Comparison of ENCODE assay signal across 1 cellular context in the genomic region with DNA sequence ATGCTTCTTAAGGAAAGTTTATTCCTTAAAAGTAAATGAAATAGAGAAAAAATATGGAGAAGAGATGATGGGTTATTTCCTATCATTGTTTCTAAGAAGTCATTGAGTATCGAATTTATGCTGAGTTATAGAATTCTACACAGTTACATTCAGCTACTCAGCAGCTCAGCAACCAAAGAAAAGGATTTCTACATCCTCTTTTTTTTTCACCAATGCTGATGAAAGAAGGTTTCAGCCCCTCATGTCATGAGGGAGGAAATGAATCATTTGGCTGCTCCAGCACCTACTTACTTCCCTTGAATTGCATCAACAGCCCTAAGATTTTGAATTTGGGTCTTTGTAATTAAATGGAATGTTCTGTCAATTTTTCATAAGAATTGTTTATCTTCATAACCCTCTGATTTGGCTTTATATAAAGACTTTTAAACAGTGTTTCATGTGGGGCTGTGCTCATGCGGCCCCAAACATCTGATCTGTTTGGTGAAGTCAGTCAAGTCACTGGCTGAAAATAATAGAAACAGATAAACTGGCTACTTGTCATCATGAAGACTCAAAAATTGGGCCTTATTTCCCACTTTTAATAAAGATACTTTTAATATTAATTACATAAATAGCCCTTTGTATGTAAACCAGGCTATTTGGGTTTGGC.
A peak's percentile ranks its signal among the peaks of the same experiment; 100 is the strongest.
TF ChIP-seq lines count a peak whose summit lies in the region.

No MANE protein-coding gene starts in this region.

TF ChIP-seq in GM12878, 131 proteins besides CTCF, POLR2A, EP300 and RAD21:
- TF ChIP-seq NFIC (IDR thresholded peaks at IDR 0.05; ENCODE audit: low read depth, low read length): peak; percentile 52
- no peak for TF ChIP-seq KAT2A (conservative IDR thresholded peaks at IDR 0.05; ENCODE audit: control insufficient read depth, low read depth, low read length)
- TF ChIP-seq GABPA (IDR thresholded peaks at IDR 0.05; ENCODE audit: low read depth): peak; percentile 45; the same call in 1 of the 2 replicates
- 0 out of 2 replicates have a peak, but pooled peaks have one; percentile 12 for TF ChIP-seq IKZF1 (conservative IDR thresholded peaks at IDR 0.05)
- TF ChIP-seq CBFB (IDR thresholded peaks at IDR 0.05; ENCODE audit: low read depth): no peak
- TF ChIP-seq SREBF1 (IDR thresholded peaks at IDR 0.05; ENCODE audit: low read length): no peak
- peak; percentile 35 for TF ChIP-seq RUNX3 (IDR thresholded peaks at IDR 0.05; ENCODE audit: low read length)
- peak; percentile 52; the same call in 1 of the 2 replicates for TF ChIP-seq IRF4 (IDR thresholded peaks at IDR 0.05; ENCODE audit: low read depth, low read length)
- peak in 1 of 2 experiments; percentile 20; a peak in 1 of 4 replicates for TF ChIP-seq IKZF2 (IDR thresholded peaks at IDR 0.05)
- TF ChIP-seq SPI1 (IDR thresholded peaks at IDR 0.05; ENCODE audit: borderline replicate concordance, insufficient read depth, low read depth, low read length): peak; percentile 38; the same call in 1 of the 2 replicates
- peak; percentile 52 for TF ChIP-seq CREB1 (IDR thresholded peaks at IDR 0.05; ENCODE audit: low read depth)
- TF ChIP-seq PML (IDR thresholded peaks at IDR 0.05; ENCODE audit: low read length): no peak
- TF ChIP-seq ATF7 (IDR thresholded peaks at IDR 0.05; ENCODE audit: low read depth): 0 out of 2 replicates have a peak, but pooled peaks have one; percentile 10
- TF ChIP-seq BCL11A (IDR thresholded peaks at IDR 0.05; ENCODE audit: low read depth, low read length): no peak
- TF ChIP-seq CREM (IDR thresholded peaks at IDR 0.05; ENCODE audit: low read depth): peak; percentile 47; the same call in 1 of the 2 replicates
- TF ChIP-seq CEBPZ (IDR thresholded peaks at IDR 0.05; ENCODE audit: low read depth, low read length): no peak
- TF ChIP-seq ZNF24 (IDR thresholded peaks at IDR 0.05): 0 out of 2 replicates have a peak, but pooled peaks have one; percentile 33
- TF ChIP-seq EED (IDR thresholded peaks at IDR 0.05; ENCODE audit: low read depth): peak; percentile 44
- TF ChIP-seq JUNB (IDR thresholded peaks at IDR 0.05): peak; percentile 81
